ENCODE assay signal across 11 cellular contexts in genomic region chr20:2713285-2713684, GRCh38. TPM values are rescaled to one million over a fixed set of nuclear protein-coding genes. Genes with fewer than 3 reads are reported as not detected.
DNase-seq lines count a peak whose midpoint lies in the region; ATAC-seq and TF ChIP-seq lines count a peak whose summit lies in the region.
"Had no signal": no experiment of that assay in that cellular context is flagged by ENCODE, and none has a peak within 500 bp of the region (broad histone marks: within the 10 kb centered on the region; RNA-seq: fewer than 3 reads in every experiment).

No MANE protein-coding gene starts in this region.

- H3K4me3 ChIP-seq in A673 (ENCODE audit: low read depth, low read length, poor library complexity, severe bottlenecking) (no peak overlapping the region), epithelial cell of esophagus (ENCODE audit: low read length) (no peak overlapping the region), gastroesophageal sphincter (no peak overlapping the region), dorsolateral prefrontal cortex (no peak overlapping the region)
- H3K4me3 ChIP-seq: adrenal gland had no signal

- no TSS peak for BruUV-seq in A673 (replicated peaks; lab: Mats Ljungman, UMichigan)

- H3K9me3 ChIP-seq in A673 (ENCODE audit: low read depth, low read length, poor library complexity, severe bottlenecking), result peaks cover 7% of the 10 kb centered on the region
- peaks cover 0 to 20% (median 0%) of the 10 kb centered on the region in 3 donors for H3K9me3 ChIP-seq in gastroesophageal sphincter
- H3K9me3 ChIP-seq: adrenal gland, neutrophil had no signal

- 27 to 29% methylated on average over 3 of the region's 3 CpGs for WGBS in gastroesophageal sphincter (ENCODE audit: low coverage in 1 of 2), 2 donors

- peak; percentile 38 for DNase-seq in A673 (ENCODE audit: low spot score)
- DNase-seq in GDM1 (lab: John Stamatoyannopoulos, UW), result peak; percentile 13
- DNase-seq in NCI-H526 treated with DMSO at 0.1 percent for 48 hours (lab: John Stamatoyannopoulos, UW), result peak; percentile 12
- peak; percentile 31 for DNase-seq in epithelial cell of esophagus (ENCODE audit: low read depth)
- DNase-seq in 8988T, result no peak
- no peak for DNase-seq in dorsolateral prefrontal cortex
- no peak for DNase-seq in mesothelial cell of epicardium (ENCODE audit: low spot score in 2 of 2, unreplicated experiment in 2 of 2)
- DNase-seq: adrenal gland, NCI-H1092 had no signal

- TF ChIP-seq POLR2A in gastroesophageal sphincter (IDR thresholded peaks at IDR 0.05), result no peak

- H3K9me3 Mint-ChIP-seq in mesothelial cell of epicardium, result peaks cover 6% of the 10 kb centered on the region

- H3K4me1 ChIP-seq in A673 (ENCODE audit: insufficient read depth, low read length, poor library complexity, severe bottlenecking) (no peaks in the 10 kb centered on the region), gastroesophageal sphincter (no peaks in the 10 kb centered on the region)
- H3K4me1 ChIP-seq: adrenal gland had no signal

- H3K27ac ChIP-seq in A673 (ENCODE audit: low read depth, low read length, poor library complexity, severe bottlenecking) (no peak overlapping the region), gastroesophageal sphincter (no peak overlapping the region), dorsolateral prefrontal cortex (no peak overlapping the region)
- H3K27ac ChIP-seq: adrenal gland, neutrophil had no signal

- no peak overlapping the region for H3K27ac Mint-ChIP-seq in mesothelial cell of epicardium

- POLR2A ChIA-PET in A673 (lab: Charles Lee; ENCODE audit: low non-redundant PET), result no interaction called here

- peak; percentile 59 for TF ChIP-seq CTCF in A673 (conservative IDR thresholded peaks at IDR 0.05; ENCODE audit: low read depth, low read length)
- TF ChIP-seq CTCF in epithelial cell of esophagus (IDR thresholded peaks at IDR 0.05; ENCODE audit: insufficient read depth, low read depth, low read length, missing control alignments), result peak; percentile 39
- no peak for TF ChIP-seq CTCF in gastroesophageal sphincter (IDR thresholded peaks at IDR 0.05)
- TF ChIP-seq CTCF in dorsolateral prefrontal cortex (IDR thresholded peaks at IDR 0.05 in 54 of 56, conservative IDR thresholded peaks at IDR 0.05 in 2 of 56; ENCODE audit: low read depth in 1 of 56, partially characterized antibody in 56 of 56), result no peak
- TF ChIP-seq CTCF in mesothelial cell of epicardium (IDR thresholded peaks at IDR 0.05; ENCODE audit: unreplicated experiment), result no peak

- no peaks in the 10 kb centered on the region for H3K4me1 Mint-ChIP-seq in mesothelial cell of epicardium

- H3K36me3 Mint-ChIP-seq in mesothelial cell of epicardium, result peaks cover 6% of the 10 kb centered on the region

- ATAC-seq in gastroesophageal sphincter, result no peak

- H3K27me3 Mint-ChIP-seq in mesothelial cell of epicardium (ENCODE audit: low read depth), result peaks cover 12% of the 10 kb centered on the region

- intact Hi-C loops in A673 (cut with micrococcal nuclease; ENCODE audit: unreplicated experiment) (no loop called here), dorsolateral prefrontal cortex (cut with DNase I) (no loop called here)

- H3K36me3 ChIP-seq in A673 (ENCODE audit: insufficient read depth, low read length, poor library complexity, severe bottlenecking) (no peaks in the 10 kb centered on the region), gastroesophageal sphincter (peaks cover 0 to 16% of the 10 kb centered on the region in 2 donors)
- H3K36me3 ChIP-seq: adrenal gland, neutrophil had no signal

- no peak overlapping the region for H3K4me3 Mint-ChIP-seq in mesothelial cell of epicardium

- CTCF ChIA-PET in A673 (lab: Charles Lee), result no interaction called here

- peaks cover 38% of the 10 kb centered on the region for H3K27me3 ChIP-seq in A673 (replicated peaks; ENCODE audit: insufficient read depth, low read depth, low read length, poor library complexity)
- no peaks in the 10 kb centered on the region for H3K27me3 ChIP-seq in gastroesophageal sphincter
- H3K27me3 ChIP-seq in dorsolateral prefrontal cortex, result no peaks in the 10 kb centered on the region
- H3K27me3 ChIP-seq: adrenal gland had no signal

- TF ChIP-seq EP300 in gastroesophageal sphincter (IDR thresholded peaks at IDR 0.05), result no peak

RNA-seq across cellular contexts. Expression of gene EBF4, which starts 20.7 kb away (rescaled TPM):
- total RNA-seq in A673 (2021), result 0.52 and 1.2 TPM in 2 replicates
- total RNA-seq in gastroesophageal sphincter, result 10 to 100 TPM; 14.5 to 36.6 (median 19.6) TPM
- 10 to 100 TPM in 119 of 120 experiments, 1 to 10 TPM in 1; 9.9 to 43.0 (median 23.9) TPM for total RNA-seq in dorsolateral prefrontal cortex
- total RNA-seq in mesothelial cell of epicardium, result 65.5 to 78.8 TPM (median 66.4 TPM) in 3 replicates

RNA-seq across cellular contexts. Expression of gene IDH3B, which starts 49.3 kb away (rescaled TPM):
- total RNA-seq in A673 (2021) (135 and 146 TPM in 2 replicates), gastroesophageal sphincter (100 to 1,000 TPM; 103 to 158 (median 116) TPM), dorsolateral prefrontal cortex (100 to 1,000 TPM in 60 of 120 experiments, 10 to 100 TPM in 60; 56.2 to 127 (median 100.0) TPM), mesothelial cell of epicardium (87.9 to 93.1 TPM (median 91.6 TPM) in 3 replicates)

Comparison
In these comparisons a context has a peak if more than half of its experiments do, and no peak if none do; other contexts are left out.
1. DNase-seq: peak in A673 (single experiment), GDM1 (single experiment), NCI-H526 treated with DMSO at 0.1 percent for 48 hours (single experiment) and epithelial cell of esophagus (single experiment); none in 8988T (single experiment), dorsolateral prefrontal cortex (0 of 10) and mesothelial cell of epicardium (0 of 2).
2. CTCF ChIP-seq: peak in A673 (single experiment) and epithelial cell of esophagus (single experiment); none in gastroesophageal sphincter (0 of 4), dorsolateral prefrontal cortex (0 of 56) and mesothelial cell of epicardium (single experiment).